In the genomic region with DNA sequence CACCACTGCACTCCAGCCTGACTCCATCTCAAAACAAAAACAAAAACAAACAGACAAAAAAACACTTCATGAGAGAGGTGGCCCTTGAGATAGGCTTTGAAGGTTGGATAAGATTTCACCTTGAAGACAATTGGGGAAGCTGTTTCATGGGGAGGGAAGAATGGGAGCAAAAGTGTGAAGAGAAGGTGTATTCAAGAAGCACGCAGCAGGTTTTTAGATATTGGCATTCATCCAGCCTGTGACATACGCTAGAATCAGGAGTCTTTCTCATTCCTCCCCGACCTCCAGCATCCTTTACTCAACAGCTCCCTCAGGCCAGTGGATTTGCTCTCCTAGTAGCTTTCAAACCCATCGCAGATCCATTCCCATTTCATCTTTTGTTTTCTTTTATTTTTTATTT, we compare ENCODE assay signal across 13 cellular contexts.
DNase-seq lines count a peak whose midpoint lies in the region; TF ChIP-seq lines count a peak whose summit lies in the region.
"Had no signal": no experiment of that assay in that cellular context is flagged by ENCODE, and none has a peak within 500 bp of the region (broad histone marks: within the 10 kb centered on the region; RNA-seq: fewer than 3 reads in every experiment).

No MANE protein-coding gene starts in this region.

- no peak overlapping the region for H3K9ac ChIP-seq in mesendoderm (ENCODE audit: low read length)
- H3K9ac ChIP-seq: BLaER1 had no signal

- H2AFZ ChIP-seq in osteoblast (ENCODE audit: low read length) = no peak overlapping the region

- CTCF ChIA-PET in HEK293 (lab: Yijun Ruan, JAX) = interaction anchor here (0.7 kb wide), 1 partner anchor 49 kb away, joined by 3 read pairs; no protein-coding TSS in a partner anchor

- no peak overlapping the region for H4K5ac ChIP-seq in mesendoderm (ENCODE audit: low read length)

- H4K8ac ChIP-seq in mesendoderm (ENCODE audit: low read depth, low read length) = no peak overlapping the region

- no peak overlapping the region for H3K56ac ChIP-seq in mesendoderm (ENCODE audit: low read length)

- H3K4me2 ChIP-seq in mesendoderm (ENCODE audit: low read length) = no peak overlapping the region
- no peak overlapping the region for H3K4me2 ChIP-seq in osteoblast (ENCODE audit: insufficient read depth, low read length)
- H3K4me2 ChIP-seq: BLaER1 had no signal

- intact Hi-C loops in ascending aorta (cut with DNase I) = loop anchor here (5.0 kb wide), 1 partner anchor 45 kb away; no protein-coding TSS in a partner anchor

- H3K27me3 ChIP-seq in ascending aorta = no peaks in the 10 kb centered on the region
- H3K27me3 ChIP-seq in mesendoderm (ENCODE audit: insufficient read depth, low read length, poor library complexity) = no peaks in the 10 kb centered on the region
- H3K27me3 ChIP-seq in osteoblast (ENCODE audit: insufficient read depth, low read length) = peaks cover 4% of the 10 kb centered on the region
- H3K27me3 ChIP-seq: BLaER1 had no signal

- H2BK15ac ChIP-seq in mesendoderm (replicated peaks; ENCODE audit: low read depth) = no peak overlapping the region

- H3K79me1 ChIP-seq in mesendoderm (ENCODE audit: low read length) = no peaks in the 10 kb centered on the region

- DNase-seq in ascending aorta (ENCODE audit: low spot score in 2 of 2) (no peak), mesendoderm (peak; percentile 59), osteoblast (ENCODE audit: insufficient read length, low spot score, missing footprints) (peak; percentile 54), SW480 (ENCODE audit: low spot score) (no peak), hippocampal formation (lab: John Stamatoyannopoulos, UW) (no peak), COR-L47 (lab: John Stamatoyannopoulos, UW) (no peak)
- DNase-seq in activated CD4-positive, alpha-beta T cell treated with anti-CD3 and anti-CD28 coated beads for 48 hours = no peak
- DNase-seq: 8988T; CD8-positive, alpha-beta T cell; GOT3; H7 had no signal

- H3K9me3 ChIP-seq in HEK293 (ENCODE audit: control insufficient read depth, insufficient read depth, low read depth, low read length) (no peaks in the 10 kb centered on the region), ascending aorta (no peaks in the 10 kb centered on the region), osteoblast (ENCODE audit: low read depth, low read length) (no peaks in the 10 kb centered on the region)

- TF ChIP-seq CTCF in HEK293 (tag by site-specific recombination; IDR thresholded peaks at IDR 0.05) = no peak
- no peak for TF ChIP-seq CTCF in ascending aorta (IDR thresholded peaks at IDR 0.05)
- no peak for TF ChIP-seq CTCF in osteoblast (IDR thresholded peaks at IDR 0.05; ENCODE audit: extremely low read depth, low read depth, low read length)

- H4K20me1 ChIP-seq in osteoblast (ENCODE audit: insufficient read depth, low read length) = no peaks in the 10 kb centered on the region
- H4K20me1 ChIP-seq: BLaER1 had no signal

- POLR2A ChIA-PET in HEK293 (lab: Yijun Ruan, JAX) = no interaction called here

- H3K4me3 ChIP-seq in HEK293 (ENCODE audit: low read depth, low read length) = no peak overlapping the region
- no peak overlapping the region for H3K4me3 ChIP-seq in ascending aorta
- no peak overlapping the region for H3K4me3 ChIP-seq in mesendoderm (ENCODE audit: low read length)
- H3K4me3 ChIP-seq in osteoblast (ENCODE audit: insufficient read depth, low read length) = no peak overlapping the region
- H3K4me3 ChIP-seq: BLaER1 had no signal

- no peak overlapping the region for H2BK5ac ChIP-seq in mesendoderm (ENCODE audit: low read length)

- H3K27ac ChIP-seq in HEK293 (ENCODE audit: extremely low read depth, low read depth, low read length) = peak overlapping the region; percentile 32; the same call in 1 of the 2 replicates
- peak overlapping the region; percentile 85 to 91 for H3K27ac ChIP-seq in ascending aorta
- H3K27ac ChIP-seq in mesendoderm (ENCODE audit: low read depth, low read length) = no peak overlapping the region
- H3K27ac ChIP-seq in osteoblast (ENCODE audit: low read depth, low read length) = no peak overlapping the region
- H3K27ac ChIP-seq: BLaER1 had no signal

- H3K36me3 ChIP-seq in HEK293 (ENCODE audit: control insufficient read depth in 2 of 2, insufficient read depth in 1 of 2, low read length in 2 of 2) (no peaks in the 10 kb centered on the region), ascending aorta (no peaks in the 10 kb centered on the region), mesendoderm (ENCODE audit: control insufficient read depth, insufficient read depth, low read length) (no peaks in the 10 kb centered on the region), osteoblast (ENCODE audit: insufficient read depth, low read length) (no peaks in the 10 kb centered on the region)
- H3K36me3 ChIP-seq: BLaER1 had no signal

- no peak overlapping the region for H2AK5ac ChIP-seq in mesendoderm (ENCODE audit: low read length)

- no peak overlapping the region for H3K18ac ChIP-seq in mesendoderm (ENCODE audit: low read length)

- H3K4ac ChIP-seq in mesendoderm (ENCODE audit: low read depth, low read length) = no peak overlapping the region

- no peak overlapping the region for H2BK120ac ChIP-seq in mesendoderm (ENCODE audit: low read depth, low read length)

- no peaks in the 10 kb centered on the region for H3K79me2 ChIP-seq in mesendoderm (ENCODE audit: control insufficient read depth, insufficient read depth, low read length)
- H3K79me2 ChIP-seq in osteoblast (ENCODE audit: insufficient read depth, low read length) = no peaks in the 10 kb centered on the region

- peaks cover 17% of the 10 kb centered on the region for H3K4me1 ChIP-seq in HEK293 (ENCODE audit: control insufficient read depth, insufficient read depth, low read length)
- peaks cover 15 to 60% of the 10 kb centered on the region in 2 donors for H3K4me1 ChIP-seq in ascending aorta
- peaks cover 1% of the 10 kb centered on the region for H3K4me1 ChIP-seq in mesendoderm (ENCODE audit: control insufficient read depth, low read depth, low read length)
- H3K4me1 ChIP-seq in osteoblast (ENCODE audit: insufficient read depth, low read length) = peaks cover 19% of the 10 kb centered on the region

- WGBS in mesendoderm (ENCODE audit: extremely low coverage, insufficient coverage, low lambda C conversion rate) = no CpG with 5 or more reads among the region's 4 CpGs

- no peak overlapping the region for H3K23ac ChIP-seq in mesendoderm (ENCODE audit: low read length)

TF ChIP-seq in HEK293, 187 proteins besides CTCF, POLR2A, EP300 and RAD21:
- TF ChIP-seq, protein P1, sequence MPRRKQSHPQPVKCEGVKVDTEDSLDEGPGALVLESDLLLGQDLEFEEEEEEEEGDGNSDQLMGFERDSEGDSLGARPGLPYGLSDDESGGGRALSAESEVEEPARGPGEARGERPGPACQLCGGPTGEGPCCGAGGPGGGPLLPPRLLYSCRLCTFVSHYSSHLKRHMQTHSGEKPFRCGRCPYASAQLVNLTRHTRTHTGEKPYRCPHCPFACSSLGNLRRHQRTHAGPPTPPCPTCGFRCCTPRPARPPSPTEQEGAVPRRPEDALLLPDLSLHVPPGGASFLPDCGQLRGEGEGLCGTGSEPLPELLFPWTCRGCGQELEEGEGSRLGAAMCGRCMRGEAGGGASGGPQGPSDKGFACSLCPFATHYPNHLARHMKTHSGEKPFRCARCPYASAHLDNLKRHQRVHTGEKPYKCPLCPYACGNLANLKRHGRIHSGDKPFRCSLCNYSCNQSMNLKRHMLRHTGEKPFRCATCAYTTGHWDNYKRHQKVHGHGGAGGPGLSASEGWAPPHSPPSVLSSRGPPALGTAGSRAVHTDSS (tag by site-specific recombination; IDR thresholded peaks at IDR 0.05) = no peak
- TF ChIP-seq, protein P2, sequence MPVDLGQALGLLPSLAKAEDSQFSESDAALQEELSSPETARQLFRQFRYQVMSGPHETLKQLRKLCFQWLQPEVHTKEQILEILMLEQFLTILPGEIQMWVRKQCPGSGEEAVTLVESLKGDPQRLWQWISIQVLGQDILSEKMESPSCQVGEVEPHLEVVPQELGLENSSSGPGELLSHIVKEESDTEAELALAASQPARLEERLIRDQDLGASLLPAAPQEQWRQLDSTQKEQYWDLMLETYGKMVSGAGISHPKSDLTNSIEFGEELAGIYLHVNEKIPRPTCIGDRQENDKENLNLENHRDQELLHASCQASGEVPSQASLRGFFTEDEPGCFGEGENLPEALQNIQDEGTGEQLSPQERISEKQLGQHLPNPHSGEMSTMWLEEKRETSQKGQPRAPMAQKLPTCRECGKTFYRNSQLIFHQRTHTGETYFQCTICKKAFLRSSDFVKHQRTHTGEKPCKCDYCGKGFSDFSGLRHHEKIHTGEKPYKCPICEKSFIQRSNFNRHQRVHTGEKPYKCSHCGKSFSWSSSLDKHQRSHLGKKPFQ (tag by site-specific recombination; IDR thresholded peaks at IDR 0.05) = peak; percentile 95
TF ChIP-seq in HEK293: peak in this region for 1.

Comparison
In these comparisons a context has a peak if more than half of its experiments do, and no peak if none do; other contexts are left out.
1. H3K27ac ChIP-seq: peak in HEK293 (single experiment) and ascending aorta (2 of 2); none in mesendoderm (single experiment) and osteoblast (single experiment).
2. DNase-seq: peak in mesendoderm (single experiment) and osteoblast (single experiment); none in ascending aorta (0 of 2), SW480 (single experiment), activated CD4-positive, alpha-beta T cell treated with anti-CD3 and anti-CD28 coated beads for 48 hours (single experiment), hippocampal formation (0 of 2) and COR-L47 (single experiment).